11 cellular contexts compared by ENCODE assay signal in the genomic region with DNA sequence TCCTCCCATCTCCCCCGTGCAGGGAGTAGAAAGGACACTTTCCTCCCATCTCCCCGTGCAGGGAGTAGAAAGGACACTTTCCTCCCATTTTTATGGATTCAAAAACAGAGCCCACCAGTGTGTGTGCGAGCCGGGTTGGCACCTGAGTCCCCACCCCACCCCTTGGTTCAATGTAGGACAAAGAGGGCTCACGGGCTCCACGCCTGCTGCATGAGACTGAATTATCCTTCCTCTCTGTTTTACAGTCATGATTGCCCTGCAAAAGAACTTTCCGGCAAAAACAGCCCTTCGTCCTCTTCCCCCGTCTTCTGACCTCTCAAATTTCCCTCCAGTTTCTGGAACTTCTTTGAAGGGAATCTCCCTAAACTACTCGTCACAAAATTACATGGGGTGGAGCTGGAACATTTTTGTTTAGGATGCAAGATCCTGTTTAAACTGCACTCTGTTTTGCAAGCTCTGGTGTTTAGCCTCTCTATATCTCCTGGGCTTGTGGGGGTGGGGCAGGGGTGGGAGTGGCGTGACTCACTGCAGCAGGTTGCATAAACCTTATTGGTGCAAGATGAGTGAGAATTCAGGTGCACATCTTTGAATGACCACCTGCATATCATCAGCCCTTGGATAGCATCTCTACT.
DNase-seq lines count a peak whose midpoint lies in the region; ATAC-seq and TF ChIP-seq lines count a peak whose summit lies in the region.
"Had no signal": no experiment of that assay in that cellular context is flagged by ENCODE, and none has a peak within 500 bp of the region (broad histone marks: within the 10 kb centered on the region; RNA-seq: fewer than 3 reads in every experiment).

No MANE protein-coding gene starts in this region.

- H3K9ac ChIP-seq in mucosa of rectum (ENCODE audit: low read depth in 1 of 2, low read length in 2 of 2), result peak overlapping the region in 1 of 2 donors; percentile 40

- H3K27ac ChIP-seq in RWPE1, result peak overlapping the region; percentile 94
- peak overlapping the region; percentile 69 to 76 for H3K27ac ChIP-seq in mucosa of rectum (ENCODE audit: low read depth in 2 of 2, low read length in 2 of 2)
- H3K27ac ChIP-seq in vagina, result peak overlapping the region; percentile 28

- CTCF ChIA-PET in RWPE1 (lab: Yijun Ruan, JAX), result interaction anchor here (1.1 kb wide), 1 partner anchor 28 kb away, joined by 3 read pairs; no protein-coding TSS in a partner anchor

- no peaks in the 10 kb centered on the region for H3K36me3 Mint-ChIP-seq in activated naive CD4-positive, alpha-beta T cell treated with anti-CD3 and anti-CD28 coated beads, Interleukin-2, amount 50 U/mL, for 72 hours

- H3K27me3 ChIP-seq in mucosa of rectum (ENCODE audit: control insufficient read depth in 2 of 2, insufficient read depth in 2 of 2, low read length in 2 of 2), result no peaks in the 10 kb centered on the region
- no peaks in the 10 kb centered on the region for H3K27me3 ChIP-seq in vagina

- H3K4me3 ChIP-seq in mucosa of rectum (ENCODE audit: low read length in 2 of 2) (peak overlapping the region; percentile 29 to 62), vagina (no peak overlapping the region)

- TF ChIP-seq CTCF in RWPE1 (conservative IDR thresholded peaks at IDR 0.05; ENCODE audit: low read depth) (no peak), vagina (IDR thresholded peaks at IDR 0.05) (no peak)

- no peaks in the 10 kb centered on the region for H3K9me3 ChIP-seq in mucosa of rectum (ENCODE audit: control insufficient read depth in 2 of 2, low read length in 2 of 2)
- H3K9me3 ChIP-seq in vagina, result no peaks in the 10 kb centered on the region

- DNase-seq in RWPE1 (ENCODE audit: low spot score) (peak; percentile 75), fibroblast of gingiva (ENCODE audit: low read depth) (peak; percentile 57), vagina (ENCODE audit: extremely low spot score in 2 of 2) (no peak), DMS153 treated with DMSO at 0.1 percent for 48 hours (lab: John Stamatoyannopoulos, UW; ENCODE audit: unreplicated experiment) (no peak)
- DNase-seq in activated naive CD4-positive, alpha-beta T cell treated with anti-CD3 and anti-CD28 coated beads, Interleukin-2, amount 50 U/mL, for 72 hours (ENCODE audit: low spot score in 2 of 2), result no peak
- DNase-seq: activated CD4-positive, alpha-beta T cell treated with anti-CD3 and anti-CD28 coated beads for 4 hours; NCI-H2171; SW 1271 had no signal

- peaks cover 15 to 23% of the 10 kb centered on the region in 2 donors for H3K4me1 ChIP-seq in mucosa of rectum (ENCODE audit: control insufficient read depth in 2 of 2, insufficient read depth in 2 of 2, low read length in 2 of 2)
- H3K4me1 ChIP-seq in vagina, result peaks cover 42% of the 10 kb centered on the region

- H3K9me3 Mint-ChIP-seq in activated naive CD4-positive, alpha-beta T cell treated with anti-CD3 and anti-CD28 coated beads, Interleukin-2, amount 50 U/mL, for 72 hours, result no peaks in the 10 kb centered on the region

- no peaks in the 10 kb centered on the region for H3K36me3 ChIP-seq in mucosa of rectum (ENCODE audit: control insufficient read depth in 2 of 2, insufficient read depth in 2 of 2, low read length in 2 of 2)
- H3K36me3 ChIP-seq in vagina, result no peaks in the 10 kb centered on the region

- intact Hi-C loops in vagina (cut with DNase I), result no loop called here

- no peak for TF ChIP-seq POLR2A in vagina (IDR thresholded peaks at IDR 0.05)

- ATAC-seq in activated naive CD4-positive, alpha-beta T cell treated with anti-CD3 and anti-CD28 coated beads, Interleukin-2, amount 50 U/mL, for 72 hours, result no peak
- no peak for ATAC-seq in GM21529 (IDR thresholded peaks at IDR 0.05; ENCODE audit: unreplicated experiment)
- ATAC-seq: sciatic nerve had no signal

- H3K27ac Mint-ChIP-seq in activated naive CD4-positive, alpha-beta T cell treated with anti-CD3 and anti-CD28 coated beads, Interleukin-2, amount 50 U/mL, for 72 hours, result peak overlapping the region in 1 of 2 donors; percentile 72

- POLR2A ChIA-PET in RWPE1 (lab: Yijun Ruan, JAX; ENCODE audit: low non-redundant PET), result no interaction called here

Comparison
In these comparisons a context has a peak if more than half of its experiments do, and no peak if none do; other contexts are left out.
1. DNase-seq: peak in RWPE1 (single experiment) and fibroblast of gingiva (single experiment); none in vagina (0 of 2), activated naive CD4-positive, alpha-beta T cell treated with anti-CD3 and anti-CD28 coated beads, Interleukin-2, amount 50 U/mL, for 72 hours (0 of 2) and DMS153 treated with DMSO at 0.1 percent for 48 hours (single experiment).
2. H3K27ac ChIP-seq: peak in every context shown above with its lines; median percentile 94 in RWPE1; 72 in mucosa of rectum; 28 in vagina.
3. H3K4me3 ChIP-seq: peak in mucosa of rectum (2 of 2); none in vagina (0 of 2).